ENCODE assay signal across 8 cellular contexts in genomic region chr9:33374634-33375237, GRCh38. TPM values are rescaled to one million over a fixed set of nuclear protein-coding genes. Genes with fewer than 3 reads are reported as not detected.
DNase-seq lines count a peak whose midpoint lies in the region; ATAC-seq and TF ChIP-seq lines count a peak whose summit lies in the region.

No MANE protein-coding gene starts in this region.

- intact Hi-C loops in left colon (cut with DNase I, micrococcal nuclease): loop anchor here in 1 of 2 donors (10.0 kb wide), 1 partner anchor 90 kb away; no protein-coding TSS in a partner anchor

- DNase-seq in EH (ENCODE audit: low read depth) (peak; percentile 79), NCI-H2227 treated with DMSO at 0.1 percent for 48 hours (lab: John Stamatoyannopoulos, UW) (peak; percentile 23), choroid plexus epithelial cell (ENCODE audit: low read depth) (peak; percentile 88), left colon (peak; percentile 63 to 83), cortex of kidney (lab: John Stamatoyannopoulos, UW) (no peak)
- DNase-seq in activated CD4-positive, alpha-beta T cell treated with anti-CD3 and anti-CD28 coated beads for 24 hours (ENCODE audit: low read depth in 2 of 2): peak; percentile 53 to 55
- DNase-seq in stimulated activated CD4-positive, alpha-beta T cell treated with anti-CD3 and anti-CD28 coated beads, Interleukin-2, amount 100 ng/mL, for 4 hours (ENCODE audit: low read depth): peak; percentile 56

- peak overlapping the region; percentile 28 for H3K4me3 ChIP-seq in choroid plexus epithelial cell (ENCODE audit: low read depth, low read length)

- ATAC-seq in HG02642 (IDR thresholded peaks at IDR 0.05; ENCODE audit: poor library complexity, unreplicated experiment): peak; percentile 75
- peak; percentile 90 for ATAC-seq in left colon

- TF ChIP-seq CTCF in choroid plexus epithelial cell (conservative IDR thresholded peaks at IDR 0.05; ENCODE audit: low read depth, low read length): peak; percentile 95

RNA-seq across cellular contexts. Expression of gene AQP7, which starts 27.6 kb away (rescaled TPM):
- total RNA-seq in left colon: 10 to 100 TPM in 1 of 2 donors, 1 to 10 TPM in 1; 8.3 to 21.0 TPM
